Comparison of ENCODE assay signal across 25 cellular contexts in the genomic region with DNA sequence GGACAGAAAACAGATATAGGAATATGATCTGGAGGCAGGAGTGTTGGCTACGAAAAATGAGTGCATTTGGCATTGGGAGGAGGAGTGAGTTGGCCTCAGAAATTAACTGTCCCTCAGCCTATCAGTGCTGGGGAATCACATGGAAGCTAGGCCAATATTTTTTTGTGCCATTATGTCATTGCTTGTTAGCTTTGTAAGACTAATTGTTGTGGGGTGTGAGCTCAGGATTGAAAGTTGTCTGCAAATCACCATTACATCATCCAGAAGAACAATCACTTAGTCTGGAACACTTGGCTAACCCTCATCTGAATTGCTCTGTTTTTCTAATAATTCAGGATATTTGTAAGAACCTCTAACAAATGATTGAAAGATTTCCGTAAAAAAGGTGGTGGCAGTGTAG. TPM values are rescaled to one million over a fixed set of nuclear protein-coding genes. Genes with fewer than 3 reads are reported as not detected.
"Had no signal": no experiment of that assay in that cellular context is flagged by ENCODE, and none has a peak within 500 bp of the region (broad histone marks: within the 10 kb centered on the region; RNA-seq: fewer than 3 reads in every experiment).

No MANE protein-coding gene starts in this region.

- H3K79me2 ChIP-seq: hepatocyte had no signal

- FAIRE-seq: colon, islet of Langerhans, urothelium cell line had no signal

- H3K4me1 Mint-ChIP-seq: natural killer cell had no signal

- H3K4me3 ChIP-seq: gastrocnemius medialis, heart left ventricle, hepatocyte, left lung, ovary, smooth muscle cell, thoracic aorta, tibial nerve, upper lobe of left lung had no signal

- H3K36me3 ChIP-seq: gastrocnemius medialis, heart left ventricle, left lung, ovary, thoracic aorta, tibial nerve, upper lobe of left lung had no signal

- ATAC-seq: esophagus mucosa; gastrocnemius medialis; heart left ventricle; left cardiac atrium; left lung; natural killer cell; sciatic nerve; stimulated activated memory B cell treated with anti-CD40 and anti-IgM and Interleukin-4, amounts not matched to agents 10 μg/mL and 1 μg/mL and 100 μg/mL, for 72 hours; stimulated activated naive CD8-positive, alpha-beta T cell treated with anti-CD3 and anti-CD28 coated beads, Interleukin-15, Interleukin-2, amounts not matched to agents 100 U/mL and 50 U/mL, for 24 hours had no signal

- H3K27ac Mint-ChIP-seq: natural killer cell; stimulated activated memory B cell treated with anti-CD40 and anti-IgM and Interleukin-4, amounts not matched to agents 10 μg/mL and 1 μg/mL and 100 μg/mL, for 72 hours had no signal

- H3K27me3 ChIP-seq: dorsolateral prefrontal cortex, gastrocnemius medialis, heart left ventricle, hepatocyte, left lung, ovary, tibial nerve, upper lobe of left lung had no signal

- H3K4me2 ChIP-seq: hepatocyte, smooth muscle cell had no signal

- H3K9me3 ChIP-seq: gastrocnemius medialis, heart left ventricle, left lung, ovary, thoracic aorta, tibial nerve, upper lobe of left lung had no signal

- H3K27me3 Mint-ChIP-seq: stimulated activated memory B cell treated with anti-CD40 and anti-IgM and Interleukin-4, amounts not matched to agents 10 μg/mL and 1 μg/mL and 100 μg/mL, for 72 hours had no signal

- H3K27ac ChIP-seq: epithelial cell of prostate, gastrocnemius medialis, heart left ventricle, hepatocyte, left lung, ovary, thoracic aorta, tibial nerve, upper lobe of left lung had no signal

- H3K4me1 ChIP-seq: gastrocnemius medialis, heart left ventricle, left lung, upper lobe of left lung had no signal

- H2AFZ ChIP-seq: hepatocyte had no signal

- H3K4me3 Mint-ChIP-seq: natural killer cell; stimulated activated memory B cell treated with anti-CD40 and anti-IgM and Interleukin-4, amounts not matched to agents 10 μg/mL and 1 μg/mL and 100 μg/mL, for 72 hours had no signal

- DNase-seq: dorsolateral prefrontal cortex; effector CD4-positive, alpha-beta T cell; gastrocnemius medialis; heart left ventricle; left cardiac atrium; left lung; mammary epithelial cell; natural killer cell; occipital lobe; ovary; stimulated activated CD4-positive, alpha-beta T cell treated with anti-CD3 and anti-CD28 coated beads, Interleukin-12 subunit alpha, Interleukin-12 subunit beta, amount 100 ng/mL, for 4 hours; stimulated activated CD4-positive, alpha-beta T cell treated with anti-CD3 and anti-CD28 coated beads, Interleukin-4, amount 100 ng/mL, for 4 hours; stimulated activated naive CD8-positive, alpha-beta T cell treated with anti-CD3 and anti-CD28 coated beads, Interleukin-15, Interleukin-2, amounts not matched to agents 100 U/mL and 50 U/mL, for 24 hours had no signal

RNA-seq across cellular contexts. Expression of gene SEMA3D, which starts 45.2 kb away (rescaled TPM):
- total RNA-seq: natural killer cell had no signal
